Comparison of ENCODE assay signal across 23 cellular contexts in genomic region chr1:33468011-33468410, GRCh38.
"Had no signal": no experiment of that assay in that cellular context is flagged by ENCODE, and none has a peak within 500 bp of the region (broad histone marks: within the 10 kb centered on the region; RNA-seq: fewer than 3 reads in every experiment).

No MANE protein-coding gene starts in this region.

- H3K27ac ChIP-seq: coronary artery, esophagus squamous epithelium, psoas muscle, spleen, tibial artery had no signal

- H3K27ac Mint-ChIP-seq: effector memory CD8-positive, alpha-beta T cell; mesothelial cell of epicardium; natural killer cell treated with Interleukin-12 subunit alpha and Interleukin-12 subunit beta and Interleukin-15 and Interleukin-18, amount 100 ng/mL, for 72 hours; stimulated activated naive B cell treated with anti-CD40 and anti-IgM and Interleukin-4, amounts not matched to agents 10 μg/mL and 1 μg/mL and 100 μg/mL, for 72 hours; stimulated activated naive CD8-positive, alpha-beta T cell treated with anti-CD3 and anti-CD28 coated beads, Interleukin-15, Interleukin-2, amounts not matched to agents 100 ng/mL and 50 ng/mL, for 24 hours; type B pancreatic cell had no signal

- H3K36me3 ChIP-seq: esophagus squamous epithelium, sigmoid colon, spleen, tibial artery had no signal

- H3K9me3 ChIP-seq: esophagus squamous epithelium, mucosa of descending colon, psoas muscle, sigmoid colon, spleen, tibial artery had no signal

- H3K27me3 ChIP-seq: esophagus squamous epithelium, sigmoid colon, spleen, tibial artery had no signal

- DNase-seq: central memory CD4-positive, alpha-beta T cell; dermis blood vessel endothelial cell; effector memory CD8-positive, alpha-beta T cell; erythroblast; esophagus squamous epithelium; foreskin melanocyte; glutamatergic neuron; mesenchymal stem cell; mucosa of descending colon; naive B cell; psoas muscle; sigmoid colon; spleen; stimulated activated CD4-positive, alpha-beta T cell treated with anti-CD3 and anti-CD28 coated beads, Interleukin-2, amount 100 ng/mL, for 48 hours; stimulated activated naive B cell treated with anti-CD40 and anti-IgM and Interleukin-4, amounts not matched to agents 10 μg/mL and 1 μg/mL and 100 μg/mL, for 72 hours; tibial artery had no signal

- H3K4me3 ChIP-seq: coronary artery, esophagus squamous epithelium, mucosa of descending colon, psoas muscle, sigmoid colon, skin epidermis, spleen, tibial artery had no signal

- H3K27me3 Mint-ChIP-seq: naive B cell; stimulated activated naive B cell treated with anti-CD40 and anti-IgM and Interleukin-4, amounts not matched to agents 10 μg/mL and 1 μg/mL and 100 μg/mL, for 72 hours; stimulated activated naive CD8-positive, alpha-beta T cell treated with anti-CD3 and anti-CD28 coated beads, Interleukin-15, Interleukin-2, amounts not matched to agents 100 ng/mL and 50 ng/mL, for 24 hours; type B pancreatic cell had no signal

- H3K9me3 Mint-ChIP-seq: effector memory CD8-positive, alpha-beta T cell; mesothelial cell of epicardium; naive B cell; natural killer cell treated with Interleukin-12 subunit alpha and Interleukin-12 subunit beta and Interleukin-15 and Interleukin-18, amount 100 ng/mL, for 72 hours; neural crest cell; stimulated activated naive B cell treated with anti-CD40 and anti-IgM and Interleukin-4, amounts not matched to agents 10 μg/mL and 1 μg/mL and 100 μg/mL, for 72 hours; stimulated activated naive CD8-positive, alpha-beta T cell treated with anti-CD3 and anti-CD28 coated beads, Interleukin-15, Interleukin-2, amounts not matched to agents 100 ng/mL and 50 ng/mL, for 24 hours; type B pancreatic cell had no signal

- H3K36me3 Mint-ChIP-seq: mesothelial cell of epicardium; naive B cell; natural killer cell treated with Interleukin-12 subunit alpha and Interleukin-12 subunit beta and Interleukin-15 and Interleukin-18, amount 100 ng/mL, for 72 hours; stimulated activated naive B cell treated with anti-CD40 and anti-IgM and Interleukin-4, amounts not matched to agents 10 μg/mL and 1 μg/mL and 100 μg/mL, for 72 hours; type B pancreatic cell had no signal

- H3K4me3 Mint-ChIP-seq: effector memory CD8-positive, alpha-beta T cell; mesothelial cell of epicardium; natural killer cell treated with Interleukin-12 subunit alpha and Interleukin-12 subunit beta and Interleukin-15 and Interleukin-18, amount 100 ng/mL, for 72 hours; neural crest cell; stimulated activated naive B cell treated with anti-CD40 and anti-IgM and Interleukin-4, amounts not matched to agents 10 μg/mL and 1 μg/mL and 100 μg/mL, for 72 hours; stimulated activated naive CD8-positive, alpha-beta T cell treated with anti-CD3 and anti-CD28 coated beads, Interleukin-15, Interleukin-2, amounts not matched to agents 100 ng/mL and 50 ng/mL, for 24 hours; type B pancreatic cell had no signal
